In the genomic region with DNA sequence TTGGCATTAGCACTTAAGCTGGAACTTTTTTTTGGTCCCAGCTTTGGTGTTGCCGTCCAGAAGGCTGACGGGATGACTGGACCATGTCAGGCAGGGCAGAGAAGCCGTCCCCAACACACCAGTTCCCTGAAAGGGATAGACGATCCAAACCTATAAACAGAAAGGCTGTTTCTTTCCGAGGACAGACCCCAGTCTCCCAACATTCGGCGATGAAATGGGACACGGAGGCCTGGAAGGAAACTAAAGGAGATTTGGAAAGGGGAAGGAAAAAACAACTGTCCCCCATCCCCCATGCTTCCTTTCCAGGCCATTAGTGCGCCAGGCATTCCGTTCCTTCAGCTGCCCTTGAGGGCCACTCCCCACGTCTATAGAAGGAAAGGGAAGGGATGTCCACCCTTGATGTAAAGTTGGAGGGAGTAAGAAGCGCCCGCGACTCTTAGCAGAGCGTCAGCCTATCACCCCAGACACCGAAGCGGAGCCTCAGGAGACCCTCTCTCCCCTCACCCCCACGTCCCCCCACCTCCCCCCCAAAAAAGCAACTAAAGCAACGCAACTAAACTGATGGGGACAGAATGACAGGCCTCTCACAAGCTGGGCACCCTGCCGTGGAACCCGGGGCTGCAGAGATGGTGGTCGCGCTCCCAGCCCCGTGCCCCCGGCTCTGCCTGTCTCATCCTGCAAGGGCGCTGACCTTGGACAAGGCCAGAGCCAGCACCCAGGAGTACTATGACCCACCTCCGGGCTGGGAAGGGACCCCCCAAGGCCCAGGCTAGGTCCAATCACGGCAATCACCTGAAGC, we compare ENCODE assay signal across 1 cellular context.
TF ChIP-seq lines count a peak whose summit lies in the region.

No MANE protein-coding gene starts in this region.

TF ChIP-seq in HepG2, 621 proteins besides CTCF, POLR2A, EP300 and RAD21 (continued from another document and continues in another):
- TF ChIP-seq, protein P1, sequence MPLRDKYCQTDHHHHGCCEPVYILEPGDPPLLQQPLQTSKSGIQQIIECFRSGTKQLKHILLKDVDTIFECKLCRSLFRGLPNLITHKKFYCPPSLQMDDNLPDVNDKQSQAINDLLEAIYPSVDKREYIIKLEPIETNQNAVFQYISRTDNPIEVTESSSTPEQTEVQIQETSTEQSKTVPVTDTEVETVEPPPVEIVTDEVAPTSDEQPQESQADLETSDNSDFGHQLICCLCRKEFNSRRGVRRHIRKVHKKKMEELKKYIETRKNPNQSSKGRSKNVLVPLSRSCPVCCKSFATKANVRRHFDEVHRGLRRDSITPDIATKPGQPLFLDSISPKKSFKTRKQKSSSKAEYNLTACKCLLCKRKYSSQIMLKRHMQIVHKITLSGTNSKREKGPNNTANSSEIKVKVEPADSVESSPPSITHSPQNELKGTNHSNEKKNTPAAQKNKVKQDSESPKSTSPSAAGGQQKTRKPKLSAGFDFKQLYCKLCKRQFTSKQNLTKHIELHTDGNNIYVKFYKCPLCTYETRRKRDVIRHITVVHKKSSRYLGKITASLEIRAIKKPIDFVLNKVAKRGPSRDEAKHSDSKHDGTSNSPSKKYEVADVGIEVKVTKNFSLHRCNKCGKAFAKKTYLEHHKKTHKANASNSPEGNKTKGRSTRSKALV (CRISPR knock-in tag; IDR thresholded peaks at IDR 0.05) = 0 out of 2 replicates have a peak, but pooled peaks have one; percentile 4
- TF ChIP-seq HNF4G (IDR thresholded peaks at IDR 0.05; ENCODE audit: borderline replicate concordance, low read depth, low read length) = no peak
- TF ChIP-seq HNF4G (CRISPR knock-in tag; IDR thresholded peaks at IDR 0.05; ENCODE audit: borderline replicate concordance, low read depth) = 0 out of 2 replicates have a peak, but pooled peaks have one; percentile 1
- TF ChIP-seq FOXA1 (IDR thresholded peaks at IDR 0.05) = no peak
- no peak for TF ChIP-seq FOXA1 (CRISPR knock-in tag; IDR thresholded peaks at IDR 0.05)
- TF ChIP-seq ZNF557 (CRISPR knock-in tag; IDR thresholded peaks at IDR 0.05) = 0 out of 2 replicates have a peak, but pooled peaks have one; percentile 34
- no peak for TF ChIP-seq ZBTB3 (CRISPR knock-in tag; IDR thresholded peaks at IDR 0.05; ENCODE audit: borderline replicate concordance, low read depth)
- TF ChIP-seq ATM (IDR thresholded peaks at IDR 0.05; ENCODE audit: borderline replicate concordance) = no peak
- no peak for TF ChIP-seq RFX1 (IDR thresholded peaks at IDR 0.05)
- no peak for TF ChIP-seq HDAC1 (CRISPR knock-in tag; IDR thresholded peaks at IDR 0.05)
- TF ChIP-seq TBL1XR1 (IDR thresholded peaks at IDR 0.05; ENCODE audit: borderline replicate concordance, low read length, partially characterized antibody) = no peak
- TF ChIP-seq, protein P2, sequence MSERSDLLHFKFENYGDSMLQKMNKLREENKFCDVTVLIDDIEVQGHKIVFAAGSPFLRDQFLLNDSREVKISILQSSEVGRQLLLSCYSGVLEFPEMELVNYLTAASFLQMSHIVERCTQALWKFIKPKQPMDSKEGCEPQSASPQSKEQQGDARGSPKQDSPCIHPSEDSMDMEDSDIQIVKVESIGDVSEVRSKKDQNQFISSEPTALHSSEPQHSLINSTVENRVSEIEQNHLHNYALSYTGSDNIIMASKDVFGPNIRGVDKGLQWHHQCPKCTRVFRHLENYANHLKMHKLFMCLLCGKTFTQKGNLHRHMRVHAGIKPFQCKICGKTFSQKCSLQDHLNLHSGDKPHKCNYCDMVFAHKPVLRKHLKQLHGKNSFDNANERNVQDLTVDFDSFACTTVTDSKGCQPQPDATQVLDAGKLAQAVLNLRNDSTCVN (CRISPR knock-in tag; IDR thresholded peaks at IDR 0.05; ENCODE audit: borderline replicate concordance) = no peak
- TF ChIP-seq, protein P3, sequence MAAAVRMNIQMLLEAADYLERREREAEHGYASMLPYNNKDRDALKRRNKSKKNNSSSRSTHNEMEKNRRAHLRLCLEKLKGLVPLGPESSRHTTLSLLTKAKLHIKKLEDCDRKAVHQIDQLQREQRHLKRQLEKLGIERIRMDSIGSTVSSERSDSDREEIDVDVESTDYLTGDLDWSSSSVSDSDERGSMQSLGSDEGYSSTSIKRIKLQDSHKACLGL (CRISPR knock-in tag; IDR thresholded peaks at IDR 0.05) = no peak
- TF ChIP-seq PAWR (CRISPR knock-in tag; IDR thresholded peaks at IDR 0.05; ENCODE audit: borderline replicate concordance) = 0 out of 2 replicates have a peak, but pooled peaks have one; percentile 23
- peak; percentile 30 for TF ChIP-seq HNRNPK (IDR thresholded peaks at IDR 0.05; ENCODE audit: low read depth, low read length, poor library complexity, severe bottlenecking)
- no peak for TF ChIP-seq GPN1 (CRISPR knock-in tag; IDR thresholded peaks at IDR 0.05; ENCODE audit: borderline replicate concordance)
- TF ChIP-seq, protein P4, sequence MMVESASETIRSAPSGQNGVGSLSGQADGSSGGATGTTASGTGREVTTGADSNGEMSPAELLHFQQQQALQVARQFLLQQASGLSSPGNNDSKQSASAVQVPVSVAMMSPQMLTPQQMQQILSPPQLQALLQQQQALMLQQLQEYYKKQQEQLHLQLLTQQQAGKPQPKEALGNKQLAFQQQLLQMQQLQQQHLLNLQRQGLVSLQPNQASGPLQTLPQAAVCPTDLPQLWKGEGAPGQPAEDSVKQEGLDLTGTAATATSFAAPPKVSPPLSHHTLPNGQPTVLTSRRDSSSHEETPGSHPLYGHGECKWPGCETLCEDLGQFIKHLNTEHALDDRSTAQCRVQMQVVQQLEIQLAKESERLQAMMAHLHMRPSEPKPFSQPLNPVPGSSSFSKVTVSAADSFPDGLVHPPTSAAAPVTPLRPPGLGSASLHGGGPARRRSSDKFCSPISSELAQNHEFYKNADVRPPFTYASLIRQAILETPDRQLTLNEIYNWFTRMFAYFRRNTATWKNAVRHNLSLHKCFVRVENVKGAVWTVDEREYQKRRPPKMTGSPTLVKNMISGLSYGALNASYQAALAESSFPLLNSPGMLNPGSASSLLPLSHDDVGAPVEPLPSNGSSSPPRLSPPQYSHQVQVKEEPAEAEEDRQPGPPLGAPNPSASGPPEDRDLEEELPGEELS (CRISPR knock-in tag; IDR thresholded peaks at IDR 0.05) = no peak
- TF ChIP-seq, protein P5, sequence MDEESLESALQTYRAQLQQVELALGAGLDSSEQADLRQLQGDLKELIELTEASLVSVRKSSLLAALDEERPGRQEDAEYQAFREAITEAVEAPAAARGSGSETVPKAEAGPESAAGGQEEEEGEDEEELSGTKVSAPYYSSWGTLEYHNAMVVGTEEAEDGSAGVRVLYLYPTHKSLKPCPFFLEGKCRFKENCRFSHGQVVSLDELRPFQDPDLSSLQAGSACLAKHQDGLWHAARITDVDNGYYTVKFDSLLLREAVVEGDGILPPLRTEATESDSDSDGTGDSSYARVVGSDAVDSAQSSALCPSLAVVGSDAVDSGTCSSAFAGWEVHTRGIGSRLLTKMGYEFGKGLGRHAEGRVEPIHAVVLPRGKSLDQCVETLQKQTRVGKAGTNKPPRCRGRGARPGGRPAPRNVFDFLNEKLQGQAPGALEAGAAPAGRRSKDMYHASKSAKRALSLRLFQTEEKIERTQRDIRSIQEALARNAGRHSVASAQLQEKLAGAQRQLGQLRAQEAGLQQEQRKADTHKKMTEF (CRISPR knock-in tag; IDR thresholded peaks at IDR 0.05) = no peak
- no peak for TF ChIP-seq ZNF234 (CRISPR knock-in tag; conservative IDR thresholded peaks at IDR 0.05)
- TF ChIP-seq, protein P6, sequence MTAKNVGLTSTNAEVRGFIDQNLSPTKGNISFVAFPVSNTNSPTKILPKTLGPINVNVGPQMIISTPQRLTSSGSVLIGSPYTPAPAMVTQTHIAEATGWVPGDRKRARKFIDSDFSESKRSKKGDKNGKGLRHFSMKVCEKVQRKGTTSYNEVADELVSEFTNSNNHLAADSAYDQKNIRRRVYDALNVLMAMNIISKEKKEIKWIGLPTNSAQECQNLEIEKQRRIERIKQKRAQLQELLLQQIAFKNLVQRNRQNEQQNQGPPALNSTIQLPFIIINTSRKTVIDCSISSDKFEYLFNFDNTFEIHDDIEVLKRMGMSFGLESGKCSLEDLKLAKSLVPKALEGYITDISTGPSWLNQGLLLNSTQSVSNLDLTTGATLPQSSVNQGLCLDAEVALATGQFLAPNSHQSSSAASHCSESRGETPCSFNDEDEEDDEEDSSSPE (CRISPR knock-in tag; IDR thresholded peaks at IDR 0.05) = no peak
- TF ChIP-seq, protein P7, sequence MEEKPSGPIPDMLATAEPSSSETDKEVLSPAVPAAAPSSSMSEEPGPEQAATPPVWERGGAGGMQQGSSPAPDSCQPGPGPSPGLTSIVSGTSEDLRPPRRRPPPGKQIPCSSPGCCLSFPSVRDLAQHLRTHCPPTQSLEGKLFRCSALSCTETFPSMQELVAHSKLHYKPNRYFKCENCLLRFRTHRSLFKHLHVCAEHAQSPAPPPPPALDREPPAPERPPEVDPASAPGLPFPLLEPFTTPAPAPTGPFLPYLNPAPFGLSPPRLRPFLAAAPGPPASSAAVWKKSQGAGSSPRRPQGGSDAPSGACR (CRISPR knock-in tag; IDR thresholded peaks at IDR 0.05) = 0 out of 2 replicates have a peak, but pooled peaks have one; percentile 28
- TF ChIP-seq REL (CRISPR knock-in tag; conservative IDR thresholded peaks at IDR 0.05) = no peak
- no peak; the same call in 1 of the 2 replicates for TF ChIP-seq ZMYM4 (CRISPR knock-in tag; IDR thresholded peaks at IDR 0.05)
- TF ChIP-seq SNAPC2 (CRISPR knock-in tag; IDR thresholded peaks at IDR 0.05) = no peak
- TF ChIP-seq, protein P8, sequence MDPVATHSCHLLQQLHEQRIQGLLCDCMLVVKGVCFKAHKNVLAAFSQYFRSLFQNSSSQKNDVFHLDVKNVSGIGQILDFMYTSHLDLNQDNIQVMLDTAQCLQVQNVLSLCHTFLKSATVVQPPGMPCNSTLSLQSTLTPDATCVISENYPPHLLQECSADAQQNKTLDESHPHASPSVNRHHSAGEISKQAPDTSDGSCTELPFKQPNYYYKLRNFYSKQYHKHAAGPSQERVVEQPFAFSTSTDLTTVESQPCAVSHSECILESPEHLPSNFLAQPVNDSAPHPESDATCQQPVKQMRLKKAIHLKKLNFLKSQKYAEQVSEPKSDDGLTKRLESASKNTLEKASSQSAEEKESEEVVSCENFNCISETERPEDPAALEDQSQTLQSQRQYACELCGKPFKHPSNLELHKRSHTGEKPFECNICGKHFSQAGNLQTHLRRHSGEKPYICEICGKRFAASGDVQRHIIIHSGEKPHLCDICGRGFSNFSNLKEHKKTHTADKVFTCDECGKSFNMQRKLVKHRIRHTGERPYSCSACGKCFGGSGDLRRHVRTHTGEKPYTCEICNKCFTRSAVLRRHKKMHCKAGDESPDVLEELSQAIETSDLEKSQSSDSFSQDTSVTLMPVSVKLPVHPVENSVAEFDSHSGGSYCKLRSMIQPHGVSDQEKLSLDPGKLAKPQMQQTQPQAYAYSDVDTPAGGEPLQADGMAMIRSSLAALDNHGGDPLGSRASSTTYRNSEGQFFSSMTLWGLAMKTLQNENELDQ (CRISPR knock-in tag; IDR thresholded peaks at IDR 0.05; ENCODE audit: borderline replicate concordance) = peak; percentile 81; the same call in 1 of the 2 replicates
- TF ChIP-seq HNF4A (CRISPR knock-in tag; IDR thresholded peaks at IDR 0.05) = no peak
- 0 out of 2 replicates have a peak, but pooled peaks have one; percentile 9 for TF ChIP-seq ELF3 (CRISPR knock-in tag; IDR thresholded peaks at IDR 0.05)
- TF ChIP-seq HNRNPL (IDR thresholded peaks at IDR 0.05; ENCODE audit: low read depth, low read length) = 0 out of 2 replicates have a peak, but pooled peaks have one; percentile 29
- TF ChIP-seq, protein P9, sequence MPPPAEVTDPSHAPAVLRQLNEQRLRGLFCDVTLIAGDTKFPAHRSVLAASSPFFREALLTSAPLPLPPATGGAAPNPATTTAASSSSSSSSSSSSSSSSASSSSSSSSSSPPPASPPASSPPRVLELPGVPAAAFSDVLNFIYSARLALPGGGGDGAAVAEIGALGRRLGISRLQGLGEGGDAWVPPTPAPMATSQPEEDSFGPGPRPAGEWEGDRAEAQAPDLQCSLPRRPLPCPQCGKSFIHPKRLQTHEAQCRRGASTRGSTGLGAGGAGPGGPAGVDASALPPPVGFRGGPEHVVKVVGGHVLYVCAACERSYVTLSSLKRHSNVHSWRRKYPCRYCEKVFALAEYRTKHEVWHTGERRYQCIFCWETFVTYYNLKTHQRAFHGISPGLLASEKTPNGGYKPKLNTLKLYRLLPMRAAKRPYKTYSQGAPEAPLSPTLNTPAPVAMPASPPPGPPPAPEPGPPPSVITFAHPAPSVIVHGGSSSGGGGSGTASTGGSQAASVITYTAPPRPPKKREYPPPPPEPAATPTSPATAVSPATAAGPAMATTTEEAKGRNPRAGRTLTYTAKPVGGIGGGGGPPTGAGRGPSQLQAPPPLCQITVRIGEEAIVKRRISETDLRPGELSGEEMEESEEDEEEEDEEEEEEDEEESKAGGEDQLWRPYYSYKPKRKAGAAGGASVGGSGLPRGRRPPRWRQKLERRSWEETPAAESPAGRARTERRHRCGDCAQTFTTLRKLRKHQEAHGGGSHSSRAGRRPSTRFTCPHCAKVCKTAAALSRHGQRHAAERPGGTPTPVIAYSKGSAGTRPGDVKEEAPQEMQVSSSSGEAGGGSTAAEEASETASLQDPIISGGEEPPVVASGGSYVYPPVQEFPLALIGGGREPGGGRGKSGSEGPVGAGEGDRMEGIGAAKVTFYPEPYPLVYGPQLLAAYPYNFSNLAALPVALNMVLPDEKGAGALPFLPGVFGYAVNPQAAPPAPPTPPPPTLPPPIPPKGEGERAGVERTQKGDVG (CRISPR knock-in tag; IDR thresholded peaks at IDR 0.05; ENCODE audit: borderline replicate concordance) = no peak
- peak; percentile 57; the same call in 1 of the 2 replicates for TF ChIP-seq ZNF296 (CRISPR knock-in tag; conservative IDR thresholded peaks at IDR 0.05)
- TF ChIP-seq ZNF230 (CRISPR knock-in tag; IDR thresholded peaks at IDR 0.05) = no peak
- 0 out of 2 replicates have a peak, but pooled peaks have one; percentile 3 for TF ChIP-seq PITX1 (CRISPR knock-in tag; IDR thresholded peaks at IDR 0.05)
- no peak for TF ChIP-seq REXO4 (CRISPR knock-in tag; IDR thresholded peaks at IDR 0.05; ENCODE audit: borderline replicate concordance)
- TF ChIP-seq MZF1 (CRISPR knock-in tag; IDR thresholded peaks at IDR 0.05; ENCODE audit: borderline replicate concordance) = no peak
- TF ChIP-seq ZNF354B (CRISPR knock-in tag; IDR thresholded peaks at IDR 0.05) = no peak
- TF ChIP-seq, protein P10, sequence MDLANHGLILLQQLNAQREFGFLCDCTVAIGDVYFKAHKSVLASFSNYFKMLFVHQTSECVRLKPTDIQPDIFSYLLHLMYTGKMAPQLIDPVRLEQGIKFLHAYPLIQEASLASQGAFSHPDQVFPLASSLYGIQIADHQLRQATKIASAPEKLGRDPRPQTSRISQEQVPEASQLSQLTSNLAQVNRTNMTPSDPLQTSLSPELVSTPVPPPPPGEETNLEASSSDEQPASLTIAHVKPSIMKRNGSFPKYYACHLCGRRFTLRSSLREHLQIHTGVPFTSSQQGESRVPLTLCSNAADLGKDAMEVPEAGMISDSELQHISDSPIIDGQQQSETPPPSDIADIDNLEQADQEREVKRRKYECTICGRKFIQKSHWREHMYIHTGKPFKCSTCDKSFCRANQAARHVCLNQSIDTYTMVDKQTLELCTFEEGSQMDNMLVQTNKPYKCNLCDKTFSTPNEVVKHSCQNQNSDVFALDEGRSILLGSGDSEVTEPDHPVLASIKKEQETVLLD (CRISPR knock-in tag; IDR thresholded peaks at IDR 0.05; ENCODE audit: low read depth) = no peak
- no peak for TF ChIP-seq FOXJ3 (CRISPR knock-in tag; IDR thresholded peaks at IDR 0.05; ENCODE audit: borderline replicate concordance)
- peak; percentile 25; the same call in 1 of the 2 replicates for TF ChIP-seq FOXO1 (CRISPR knock-in tag; IDR thresholded peaks at IDR 0.05)
- TF ChIP-seq SMC3 (IDR thresholded peaks at IDR 0.05; ENCODE audit: low read length) = no peak
- 0 out of 2 replicates have a peak, but pooled peaks have one; percentile 18 for TF ChIP-seq ZNF776 (CRISPR knock-in tag; IDR thresholded peaks at IDR 0.05)
- TF ChIP-seq AHR (CRISPR knock-in tag; IDR thresholded peaks at IDR 0.05) = no peak
- no peak for TF ChIP-seq ATF1 (CRISPR knock-in tag; IDR thresholded peaks at IDR 0.05)
- TF ChIP-seq ZNF558 (CRISPR knock-in tag; IDR thresholded peaks at IDR 0.05; ENCODE audit: borderline replicate concordance) = 0 out of 2 replicates have a peak, but pooled peaks have one; percentile 21
- TF ChIP-seq ZNF431 (CRISPR knock-in tag; IDR thresholded peaks at IDR 0.05; ENCODE audit: borderline replicate concordance, low read depth) = no peak
